ENCODE assay signal across 11 cellular contexts in the genomic region with DNA sequence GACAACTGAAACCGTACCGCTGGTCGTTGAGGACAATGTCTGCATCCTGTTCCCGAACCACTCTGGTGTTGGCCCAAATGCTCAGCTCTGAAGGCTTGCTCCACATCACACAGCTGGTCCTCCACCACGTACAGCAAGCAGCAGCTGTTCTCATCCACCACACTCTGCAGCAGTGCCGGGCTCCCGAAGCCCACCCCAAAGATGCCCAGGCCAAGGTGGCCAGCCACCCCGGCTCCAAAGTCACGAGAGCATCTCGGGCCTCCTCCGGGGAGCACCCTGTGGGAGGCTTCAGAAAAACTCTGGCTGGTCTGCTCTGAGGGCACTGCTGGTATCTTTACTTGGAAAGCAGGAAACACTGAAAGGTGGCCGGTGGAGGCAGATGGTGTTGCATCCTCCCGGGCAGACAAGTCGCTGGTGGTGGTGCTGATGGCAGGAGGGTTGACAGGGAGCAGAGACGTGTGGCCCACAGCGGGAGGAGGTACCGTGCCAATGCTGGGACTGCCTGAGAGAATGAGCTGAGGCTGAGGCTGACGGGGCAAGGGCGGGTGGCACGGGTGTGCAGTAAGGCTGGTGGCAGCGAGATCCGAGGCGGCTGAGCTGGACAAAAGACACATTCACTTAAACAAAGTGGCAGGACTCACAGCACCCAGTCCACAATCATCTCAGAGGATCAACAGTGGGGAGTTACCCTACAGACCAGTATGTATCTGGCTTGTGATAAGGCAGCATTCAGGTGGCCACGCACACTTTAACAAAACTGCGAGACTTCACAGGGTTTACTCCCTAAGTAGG. TPM values are rescaled to one million over a fixed set of nuclear protein-coding genes. Genes with fewer than 3 reads are reported as not detected.
A peak's percentile ranks its signal among the peaks of the same experiment; 100 is the strongest.
DNase-seq lines count a peak whose midpoint lies in the region; ATAC-seq and TF ChIP-seq lines count a peak whose summit lies in the region.
"Had no signal": no experiment of that assay in that cellular context is flagged by ENCODE, and none has a peak within 500 bp of the region (broad histone marks: within the 10 kb centered on the region; RNA-seq: fewer than 3 reads in every experiment).

No MANE protein-coding gene starts in this region.

- H3K27me3 ChIP-seq in ACC112 (ENCODE audit: insufficient read depth, low read length) (0 out of 2 replicates have a peak, but pooled peaks cover under 1% of the 10 kb centered on the region), HUES64 (ENCODE audit: insufficient read depth, low read length) (peaks cover 11% of the 10 kb centered on the region; the same call in 1 of the 2 replicates), thyroid gland (no peaks in the 10 kb centered on the region)

- no peak overlapping the region for H2AFZ ChIP-seq in ACC112 (ENCODE audit: low read length, unreplicated experiment)

- H3K36me3 ChIP-seq in ACC112 (ENCODE audit: insufficient read depth, low read length) (no peaks in the 10 kb centered on the region), HUES64 (ENCODE audit: insufficient read depth, low read length) (peaks cover 31% of the 10 kb centered on the region), mesodermal cell (ENCODE audit: control insufficient read depth, insufficient read depth, low read length) (peaks cover 31% of the 10 kb centered on the region), thyroid gland (peaks cover 13 to 15% of the 10 kb centered on the region in 2 donors)

- H3K4me1 ChIP-seq in ACC112 (ENCODE audit: control insufficient read depth, insufficient read depth, low read length, unreplicated experiment), result peaks cover 19% of the 10 kb centered on the region
- H3K4me1 ChIP-seq in HUES64 (ENCODE audit: insufficient read depth, low read length), result peaks cover 14% of the 10 kb centered on the region
- peaks cover 9% of the 10 kb centered on the region for H3K4me1 ChIP-seq in mesodermal cell (ENCODE audit: control insufficient read depth, insufficient read depth, low read length, poor library complexity, severe bottlenecking)
- H3K4me1 ChIP-seq in thyroid gland, result peaks cover 26 to 30% of the 10 kb centered on the region in 2 donors

- peak; percentile 78 for DNase-seq in cerebellum (ENCODE audit: low spot score)
- DNase-seq in NCI-H524 (lab: John Stamatoyannopoulos, UW), result no peak
- DNase-seq in hepatic stellate cell (ENCODE audit: low spot score), result no peak
- no peak for DNase-seq in thyroid gland
- DNase-seq: DND-41, KBM-7 had no signal

- H3K9me3 ChIP-seq in HUES64 (ENCODE audit: insufficient read depth, low read depth, low read length) (no peaks in the 10 kb centered on the region), mesodermal cell (ENCODE audit: control insufficient read depth, low read length) (no peaks in the 10 kb centered on the region), thyroid gland (no peaks in the 10 kb centered on the region)

- no peak for TF ChIP-seq CTCF in thyroid gland (IDR thresholded peaks at IDR 0.05)

- 84% methylated on average over 25 of the region's 25 CpGs for WGBS in HUES64
- WGBS in mesodermal cell (ENCODE audit: insufficient coverage in 2 of 2), 2 experiments, result 84 to 87% methylated on average over 23 to 25 of the region's 25 CpGs
- WGBS in thyroid gland, 2 donors, result 84 to 86% methylated on average over 25 of the region's 25 CpGs

- intact Hi-C loops in thyroid gland (cut with DNase I), result no loop called here

- H3K27ac ChIP-seq in ACC112 (ENCODE audit: low read depth, low read length), result no peak overlapping the region
- 0 out of 2 replicates have a peak overlapping the region, but pooled peaks have one; percentile 17 for H3K27ac ChIP-seq in HUES64 (ENCODE audit: low read depth, low read length)
- H3K27ac ChIP-seq in mesodermal cell (ENCODE audit: low read depth, low read length, severe bottlenecking), result no peak overlapping the region
- H3K27ac ChIP-seq in thyroid gland, result no peak overlapping the region

- no peak for ATAC-seq in HG02763 (IDR thresholded peaks at IDR 0.05; ENCODE audit: unreplicated experiment)

- TF ChIP-seq POLR2A in thyroid gland (IDR thresholded peaks at IDR 0.05), result no peak

- H3K4me3 ChIP-seq in ACC112 (ENCODE audit: low read depth, low read length) (peak overlapping the region; percentile 76), HUES64 (ENCODE audit: low read length) (peak overlapping the region; percentile 94), mesodermal cell (ENCODE audit: extremely low read depth, insufficient read depth, low read length, poor library complexity, severe bottlenecking) (peak overlapping the region; percentile 86), thyroid gland (replicated peaks in 1 of 3) (no peak overlapping the region)

- peaks cover 17% of the 10 kb centered on the region for H3K79me2 ChIP-seq in ACC112 (ENCODE audit: control insufficient read depth, insufficient read depth, low read length, unreplicated experiment)

- peak overlapping the region; percentile 85 for H3K9ac ChIP-seq in HUES64 (ENCODE audit: low read depth, low read length)

RNA-seq across cellular contexts. Expression of gene CCDC27, which starts 6.5 kb away (rescaled TPM):
- 0.05 TPM for polyA plus RNA-seq in HUES64 (2013, experiment 1 of 2)
- polyA plus RNA-seq in HUES64 (2013, experiment 2 of 2), result not detected
- total RNA-seq in cerebellum, result not detected
- not detected for polyA plus RNA-seq in mesodermal cell (2013, experiment 1 of 2)
- polyA plus RNA-seq in mesodermal cell (2013, experiment 2 of 2), result not detected
- total RNA-seq in thyroid gland, result under 1 TPM in 1 of 4 donors, not detected in 3; 0.13 TPM
- total RNA-seq: myocyte had no signal

RNA-seq across cellular contexts. Expression of gene SMIM1, which starts 26.8 kb away (rescaled TPM):
- polyA plus RNA-seq in HUES64 (2013, experiment 1 of 2), result 4.8 TPM
- 3.6 TPM for polyA plus RNA-seq in HUES64 (2013, experiment 2 of 2)
- 1.7 TPM for total RNA-seq in cerebellum
- 8.7 TPM for polyA plus RNA-seq in mesodermal cell (2013, experiment 1 of 2)
- polyA plus RNA-seq in mesodermal cell (2013, experiment 2 of 2), result 8.0 TPM
- total RNA-seq in thyroid gland, result 10 to 100 TPM in 1 of 4 donors, 1 to 10 TPM in 3; 8.6 to 20.2 (median 9.7) TPM
- total RNA-seq: myocyte had no signal

RNA-seq across cellular contexts. Expression of gene LRRC47, which starts 50.5 kb away (rescaled TPM):
- 43.8 TPM for polyA plus RNA-seq in HUES64 (2013, experiment 1 of 2)
- polyA plus RNA-seq in HUES64 (2013, experiment 2 of 2), result 39.4 TPM
- 21.0 TPM for total RNA-seq in cerebellum
- polyA plus RNA-seq in mesodermal cell (2013, experiment 1 of 2), result 33.5 TPM
- polyA plus RNA-seq in mesodermal cell (2013, experiment 2 of 2), result 30.8 TPM
- 10 to 100 TPM; 38.7 to 45.2 (median 43.7) TPM for total RNA-seq in thyroid gland

Comparison
In these comparisons a context has a peak if more than half of its experiments do, and no peak if none do; other contexts are left out.
1. H3K4me3 ChIP-seq: peak in ACC112 (single experiment), HUES64 (single experiment) and mesodermal cell (single experiment); none in thyroid gland (0 of 3).